Comparison of ENCODE assay signal across 8 cellular contexts in the genomic region with DNA sequence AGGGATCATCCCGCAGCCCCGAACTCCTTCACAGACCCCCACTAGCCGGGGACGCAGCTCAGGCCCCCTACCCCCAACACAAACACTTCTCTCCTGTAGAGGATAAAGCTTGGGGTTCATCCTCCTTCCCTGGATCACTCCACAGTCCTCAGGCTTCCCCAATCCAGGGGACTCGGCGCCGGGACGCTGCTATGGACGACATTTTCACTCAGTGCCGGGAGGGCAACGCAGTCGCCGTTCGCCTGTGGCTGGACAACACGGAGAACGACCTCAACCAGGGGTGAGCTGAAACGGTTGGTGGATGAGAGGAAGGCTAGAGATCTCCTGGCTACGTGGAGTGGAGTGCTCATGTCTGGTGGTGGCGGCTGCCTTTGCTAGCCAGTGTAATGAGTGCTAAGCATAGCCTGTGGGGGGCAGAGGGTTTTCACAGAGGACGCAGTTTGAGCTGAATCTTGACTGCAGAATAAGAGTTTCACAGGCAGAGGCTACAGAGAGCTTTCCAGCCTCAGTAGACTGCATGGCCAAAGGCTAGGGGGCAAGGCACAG. TPM values are rescaled to one million over a fixed set of nuclear protein-coding genes. Genes with fewer than 3 reads are reported as not detected.
DNase-seq lines count a peak whose midpoint lies in the region; ATAC-seq, FAIRE-seq and TF ChIP-seq lines count a peak whose summit lies in the region.

No MANE protein-coding gene starts in this region.

- peak; percentile 85 for FAIRE-seq in GM12878 (lab: Jason Lieb, UNC)

- H3K9me3 Mint-ChIP-seq in T-helper 2 cell treated with Interferon-gamma antibody and Interleukin-4, amounts not matched to agents 5 μg/mL and 100 μg/mL, for 36 hours = no peaks in the 10 kb centered on the region

- SMC1A ChIA-PET in GM12878 (lab: Charles Lee; ENCODE audit: uncharacterized antibody, unreplicated experiment) = interaction anchor here (0.6 to 6.2 kb wide), 19 partner anchors 8 to 225 kb away, joined by 3 to 57 read pairs (median 4); a partner anchor contains a TSS

- peaks cover 40% of the 10 kb centered on the region for H3K36me3 Mint-ChIP-seq in T-helper 2 cell treated with Interferon-gamma antibody and Interleukin-4, amounts not matched to agents 5 μg/mL and 100 μg/mL, for 36 hours (ENCODE audit: low read depth)

- H3K27ac ChIP-seq in HUES6 (ENCODE audit: low read depth, low read length) (peak overlapping the region; percentile 65; the same call in 1 of the 2 replicates), GM12878 (ENCODE audit: control insufficient read depth, insufficient read depth) (peak overlapping the region; percentile 85), iPS DF 6.9 (ENCODE audit: low read length) (no peak overlapping the region), gastrocnemius medialis (peak overlapping the region; percentile 93 to 97 (median 94))

- TF ChIP-seq CTCF in GM12878 (IDR thresholded peaks at IDR 0.05 in 2 of 3, conservative IDR thresholded peaks at IDR 0.05 in 1 of 3; ENCODE audit: control insufficient read depth in 2 of 3, extremely low read depth in 1 of 3, insufficient read depth in 1 of 3, low read depth in 3 of 3, low read length in 3 of 3) (peak; percentile 27 to 62 (median 33); a peak in 3 of 6 replicates), gastrocnemius medialis (IDR thresholded peaks at IDR 0.05 in 4 of 5, conservative IDR thresholded peaks at IDR 0.05 in 1 of 5) (peak in 1 of 5 experiments; percentile 8)

- H3K27me3 ChIP-seq in HUES6 (ENCODE audit: control insufficient read depth, insufficient read depth, low read length) (no peaks in the 10 kb centered on the region), GM12878 (replicated peaks in 1 of 2; ENCODE audit: control insufficient read depth in 2 of 2, insufficient read depth in 2 of 2, low read length in 1 of 2) (no peaks in the 10 kb centered on the region), iPS DF 6.9 (ENCODE audit: control insufficient read depth, insufficient read depth, low read length) (no peaks in the 10 kb centered on the region), gastrocnemius medialis (no peaks in the 10 kb centered on the region)

- H3K79me2 ChIP-seq in GM12878 (ENCODE audit: control insufficient read depth, insufficient read depth, low read length) = peaks cover 82% of the 10 kb centered on the region

- no peaks in the 10 kb centered on the region for H3K27me3 Mint-ChIP-seq in T-helper 2 cell treated with Interferon-gamma antibody and Interleukin-4, amounts not matched to agents 5 μg/mL and 100 μg/mL, for 36 hours (ENCODE audit: low read depth)

- RAD21 ChIA-PET in GM12878 (lab: Charles Lee; ENCODE audit: unreplicated experiment) = interaction anchor here (0.6 to 4.8 kb wide), 13 partner anchors 8 to 322 kb away, joined by 3 to 60 read pairs (median 4); a partner anchor contains a TSS

- POLR2A ChIA-PET in GM12878 (lab: Charles Lee) = interaction anchor here (0.9 to 2.3 kb wide), 9 partner anchors 8 to 214 kb away, joined by 3 to 29 read pairs (median 5); a partner anchor contains a TSS

- no peak overlapping the region for H3K4me3 Mint-ChIP-seq in T-helper 2 cell treated with Interferon-gamma antibody and Interleukin-4, amounts not matched to agents 5 μg/mL and 100 μg/mL, for 36 hours

- no TSS peak for BruUV-seq in GM12878 (replicated peaks; lab: Mats Ljungman, UMichigan)

- TF ChIP-seq RAD21 in GM12878 (IDR thresholded peaks at IDR 0.05; ENCODE audit: insufficient read depth, low read depth, low read length) = peak; percentile 47

- H3K4me3 ChIP-seq in HUES6 (ENCODE audit: low read depth, low read length) (peak overlapping the region; percentile 86), GM12878 (peak overlapping the region; percentile 96), iPS DF 6.9 (ENCODE audit: low read length) (peak overlapping the region; percentile 81), gastrocnemius medialis (peak overlapping the region; percentile 87 to 97 (median 90))

- H3K4me1 ChIP-seq in HUES6 (ENCODE audit: control insufficient read depth, insufficient read depth, low read length) = peaks cover 27% of the 10 kb centered on the region
- H3K4me1 ChIP-seq in GM12878 (ENCODE audit: control insufficient read depth, insufficient read depth, low read length) = peaks cover 25% of the 10 kb centered on the region
- peaks cover 2% of the 10 kb centered on the region; the same call in 1 of the 2 replicates for H3K4me1 ChIP-seq in iPS DF 6.9 (ENCODE audit: control insufficient read depth, insufficient read depth, low read length)
- H3K4me1 ChIP-seq in gastrocnemius medialis = peaks cover 52% of the 10 kb centered on the region in 2 donors

- H3K9ac ChIP-seq in HUES6 (ENCODE audit: low read length) (peak overlapping the region; percentile 96), GM12878 (ENCODE audit: control insufficient read depth, insufficient read depth, low read length) (peak overlapping the region; percentile 91)

- no peak for TF ChIP-seq EP300 in GM12878 (IDR thresholded peaks at IDR 0.05; ENCODE audit: borderline replicate concordance in 1 of 2, control insufficient read depth in 1 of 2, low read depth in 2 of 2, low read length in 2 of 2)

- 1% methylated on average over 20 of the region's 20 CpGs for WGBS in GM12878 (ENCODE audit: insufficient coverage, insufficient replicate concordance, low lambda C conversion rate, missing lambda C conversion rate)
- WGBS in iPS DF 6.9 (ENCODE audit: insufficient coverage, insufficient read length) = no CpG with 5 or more reads among the region's 20 CpGs

- intact Hi-C loops in GM12878 (cut with micrococcal nuclease; ENCODE audit: unreplicated experiment) = loop anchor here (1.0 to 10.0 kb wide), 2 partner anchors 79 to 219 kb away; a partner anchor contains a TSS
- intact Hi-C loops in gastrocnemius medialis (cut with DNase I; ENCODE audit: low total_unique reads) = loop anchor here (5.0 to 10.0 kb wide), 3 partner anchors 122 to 369 kb away; a partner anchor contains a TSS

- no peaks in the 10 kb centered on the region for H4K20me1 ChIP-seq in GM12878 (ENCODE audit: control insufficient read depth, insufficient read depth)

- CTCF ChIA-PET in GM12878 (lab: Yijun Ruan, JAX) = interaction anchor here (0.6 to 2.3 kb wide), 23 partner anchors 9 to 225 kb away, joined by 3 to 48 read pairs (median 5); a partner anchor contains a TSS

- H3K9me3 ChIP-seq in HUES6 (ENCODE audit: control insufficient read depth, insufficient read depth, low read depth, low read length) (no peaks in the 10 kb centered on the region), GM12878 (replicated peaks; ENCODE audit: control insufficient read depth, insufficient read depth, low read length) (no peaks in the 10 kb centered on the region), iPS DF 6.9 (ENCODE audit: control insufficient read depth, insufficient read depth, low read length) (no peaks in the 10 kb centered on the region), gastrocnemius medialis (no peaks in the 10 kb centered on the region)

- ATAC-seq in GM21528 (IDR thresholded peaks at IDR 0.05; ENCODE audit: low FRiP score, unreplicated experiment) (peak; percentile 42), GM12878 (peak; percentile 71), gastrocnemius medialis (peak; percentile 32 to 40)

- H2AFZ ChIP-seq in GM12878 (ENCODE audit: control insufficient read depth, low read depth, low read length) = peak overlapping the region; percentile 85

- DNase-seq in GDM1 (lab: John Stamatoyannopoulos, UW) = peak; percentile 53
- DNase-seq in T-helper 2 cell treated with Interferon-gamma antibody and Interleukin-4, amounts not matched to agents 5 μg/mL and 100 μg/mL, for 36 hours (ENCODE audit: low spot score) = peak; percentile 47
- DNase-seq in GM12878 (ENCODE audit: low read depth, low spot score) = no peak
- DNase-seq in iPS DF 6.9 (ENCODE audit: low read depth, low spot score) = no peak
- no peak for DNase-seq in gastrocnemius medialis
- no peak for DNase-seq in NCI-H1436 (lab: John Stamatoyannopoulos, UW)

- H3K4me1 Mint-ChIP-seq in T-helper 2 cell treated with Interferon-gamma antibody and Interleukin-4, amounts not matched to agents 5 μg/mL and 100 μg/mL, for 36 hours (ENCODE audit: low read depth) = peaks cover 32% of the 10 kb centered on the region

- H3K36me3 ChIP-seq in HUES6 (ENCODE audit: control insufficient read depth, insufficient read depth, low read length) = peaks cover 44% of the 10 kb centered on the region
- H3K36me3 ChIP-seq in GM12878 (ENCODE audit: control insufficient read depth in 2 of 2, insufficient read depth in 2 of 2, low read length in 1 of 2) = peaks cover 15 to 26% of the 10 kb centered on the region in 2 experiments
- H3K36me3 ChIP-seq in iPS DF 6.9 (ENCODE audit: control insufficient read depth, insufficient read depth, low read length) = peaks cover 25% of the 10 kb centered on the region; the same call in 1 of the 2 replicates
- peaks cover 0 to 47% of the 10 kb centered on the region in 2 donors for H3K36me3 ChIP-seq in gastrocnemius medialis

- no peak overlapping the region for H3K27ac Mint-ChIP-seq in T-helper 2 cell treated with Interferon-gamma antibody and Interleukin-4, amounts not matched to agents 5 μg/mL and 100 μg/mL, for 36 hours

- in situ Hi-C loops in GM12878 (cut with MboI) (no loop called here), gastrocnemius medialis (cut with MboI; ENCODE audit: low sequenced_read_pairs in 4 of 4) (loop anchor here in 2 of 4 donors (5.0 to 10.0 kb wide), 3 partner anchors 78 to 129 kb away; a partner anchor contains a TSS)

- peak; percentile 56 for TF ChIP-seq POLR2A in GM12878 (IDR thresholded peaks at IDR 0.05; ENCODE audit: low read depth, low read length)
- no peak for TF ChIP-seq POLR2A in gastrocnemius medialis (IDR thresholded peaks at IDR 0.05)

- peak overlapping the region; percentile 78 for H3K4me2 ChIP-seq in GM12878 (ENCODE audit: control insufficient read depth, insufficient read depth)

RNA-seq across cellular contexts. Expression of a gene that starts 0.6 kb away (rescaled TPM):
- 79.6 and 83.1 TPM in 2 replicates for total RNA-seq in GM12878 (2013; cell fraction: nucleolus; rRNA removed)
- total RNA-seq in GM12878 (2014; rRNA removed) (73.7 and 74.2 TPM in 2 replicates), GM12878 (2014; rRNA removed; fragmentation: Illumina TruSeq; extraction: Trizol) (75.0 and 76.6 TPM in 2 replicates), GM12878 (2021) (90.4 and 90.7 TPM in 2 replicates), gastrocnemius medialis (100 to 1,000 TPM in 1 of 4 donors, 10 to 100 TPM in 3; 48.3 to 113 (median 70.5) TPM)
- polyA plus RNA-seq in GM12878 (2011; ENCODE audit: low read depth) = 64.4 TPM
- polyA plus RNA-seq in GM12878 (2011; rRNA removed) (121 and 163 TPM in 2 replicates), GM12878 (2014; fragmentation: Illumina TruSeq; extraction: Trizol) (108 and 111 TPM in 2 replicates), GM12878 (2014; fragmentation: Nextera tagmentation; extraction: Ambion mirVana) (10 to 100 TPM; 51.8 to 77.8 TPM), GM12878 (2014; rRNA removed) (91.9 and 93.7 TPM in 2 replicates), GM12878 (2016; fragmentation: Nextera tagmentation; extraction: Ambion mirVana) (100 to 1,000 TPM; 105 to 124 TPM)
- polyA plus RNA-seq in GM12878 (2011; cell fraction: cytosol; rRNA removed) = 207 and 217 TPM in 2 replicates
- polyA plus RNA-seq in GM12878 (2011; cell fraction: nucleus; rRNA removed) = 211 and 266 TPM in 2 replicates
- 69.8 and 84.3 TPM in 2 replicates for polyA plus RNA-seq in GM12878 (2012)
- 129 and 149 TPM in 2 replicates for polyA minus RNA-seq in GM12878 (2011; rRNA and poly(A)+ RNA removed)
- polyA minus RNA-seq in GM12878 (2011; cell fraction: cytosol; rRNA and poly(A)+ RNA removed) = 31.7 and 42.2 TPM in 2 replicates
- polyA minus RNA-seq in GM12878 (2011; cell fraction: nucleus; rRNA and poly(A)+ RNA removed) = 47.0 and 71.9 TPM in 2 replicates

RNA-seq across cellular contexts. Expression of a gene that starts 0.7 kb away (rescaled TPM):
- total RNA-seq in GM12878 (2013; cell fraction: nucleolus; rRNA removed) = 40.8 and 45.4 TPM in 2 replicates
- 20.5 and 27.3 TPM in 2 replicates for total RNA-seq in GM12878 (2014; rRNA removed)
- total RNA-seq in GM12878 (2014; rRNA removed; fragmentation: Illumina TruSeq; extraction: Trizol) = 14.2 and 15.4 TPM in 2 replicates
- 26.3 and 27.3 TPM in 2 replicates for total RNA-seq in GM12878 (2021)
- 5.9 TPM for polyA plus RNA-seq in GM12878 (2011; ENCODE audit: low read depth)
- polyA plus RNA-seq in GM12878 (2011; rRNA removed) = 21.7 and 22.5 TPM in 2 replicates
- 14.1 and 16.8 TPM in 2 replicates for polyA plus RNA-seq in GM12878 (2011; cell fraction: cytosol; rRNA removed)
- polyA plus RNA-seq in GM12878 (2011; cell fraction: nucleus; rRNA removed) = 24.1 and 31.9 TPM in 2 replicates
- polyA plus RNA-seq in GM12878 (2012) = 11.1 and 14.3 TPM in 2 replicates
- 21.5 and 26.1 TPM in 2 replicates for polyA plus RNA-seq in GM12878 (2014; fragmentation: Illumina TruSeq; extraction: Trizol)
- 10 to 100 TPM in 1 of 2 experiments, 1 to 10 TPM in 1; 4.7 to 15.8 TPM for polyA plus RNA-seq in GM12878 (2014; fragmentation: Nextera tagmentation; extraction: Ambion mirVana)
- polyA plus RNA-seq in GM12878 (2014; rRNA removed) = 20.6 and 21.8 TPM in 2 replicates
- 10 to 100 TPM; 51.0 to 51.2 TPM for polyA plus RNA-seq in GM12878 (2016; fragmentation: Nextera tagmentation; extraction: Ambion mirVana)
- polyA minus RNA-seq in GM12878 (2011; rRNA and poly(A)+ RNA removed) = 16.2 and 18.1 TPM in 2 replicates
- 3.7 and 6.0 TPM in 2 replicates for polyA minus RNA-seq in GM12878 (2011; cell fraction: cytosol; rRNA and poly(A)+ RNA removed)
- polyA minus RNA-seq in GM12878 (2011; cell fraction: nucleus; rRNA and poly(A)+ RNA removed) = 24.1 and 35.8 TPM in 2 replicates
- total RNA-seq in gastrocnemius medialis = 10 to 100 TPM; 10.9 to 25.7 (median 14.9) TPM

RNA-seq across cellular contexts. Expression of a gene that starts 7.9 kb away (rescaled TPM):
- 12.9 and 13.0 TPM in 2 replicates for total RNA-seq in GM12878 (2013; cell fraction: nucleolus; rRNA removed)
- total RNA-seq in GM12878 (2014; rRNA removed) = 167 and 172 TPM in 2 replicates
- 115 and 120 TPM in 2 replicates for total RNA-seq in GM12878 (2014; rRNA removed; fragmentation: Illumina TruSeq; extraction: Trizol)
- total RNA-seq in GM12878 (2021) = 184 and 192 TPM in 2 replicates
- polyA plus RNA-seq in GM12878 (2011; ENCODE audit: low read depth) = 24.6 TPM
- 88.7 and 152 TPM in 2 replicates for polyA plus RNA-seq in GM12878 (2011; rRNA removed)
- 130 and 152 TPM in 2 replicates for polyA plus RNA-seq in GM12878 (2011; cell fraction: cytosol; rRNA removed)
- 111 and 132 TPM in 2 replicates for polyA plus RNA-seq in GM12878 (2011; cell fraction: nucleus; rRNA removed)
- 202 and 218 TPM in 2 replicates for polyA plus RNA-seq in GM12878 (2012)
- 146 and 159 TPM in 2 replicates for polyA plus RNA-seq in GM12878 (2014; fragmentation: Illumina TruSeq; extraction: Trizol)
- polyA plus RNA-seq in GM12878 (2014; fragmentation: Nextera tagmentation; extraction: Ambion mirVana) = 10 to 100 TPM; 27.2 to 78.9 TPM
- polyA plus RNA-seq in GM12878 (2014; rRNA removed) = 251 and 257 TPM in 2 replicates
- 100 to 1,000 TPM in 1 of 2 experiments, 10 to 100 TPM in 1; 26.7 to 203 TPM for polyA plus RNA-seq in GM12878 (2016; fragmentation: Nextera tagmentation; extraction: Ambion mirVana)
- 40.4 and 53.3 TPM in 2 replicates for polyA minus RNA-seq in GM12878 (2011; rRNA and poly(A)+ RNA removed)
- 18.0 and 36.9 TPM in 2 replicates for polyA minus RNA-seq in GM12878 (2011; cell fraction: cytosol; rRNA and poly(A)+ RNA removed)
- 21.3 and 29.7 TPM in 2 replicates for polyA minus RNA-seq in GM12878 (2011; cell fraction: nucleus; rRNA and poly(A)+ RNA removed)
- 10 to 100 TPM; 49.8 to 77.8 (median 65.7) TPM for total RNA-seq in gastrocnemius medialis

RNA-seq across cellular contexts. Expression of a gene that starts 15.1 kb away (rescaled TPM):
- total RNA-seq in GM12878 (2013; cell fraction: nucleolus; rRNA removed) = 113 and 122 TPM in 2 replicates
- total RNA-seq in GM12878 (2014; rRNA removed) (12.8 and 14.8 TPM in 2 replicates), GM12878 (2014; rRNA removed; fragmentation: Illumina TruSeq; extraction: Trizol) (7.7 and 9.3 TPM in 2 replicates), GM12878 (2021) (35.0 and 49.2 TPM in 2 replicates), gastrocnemius medialis (10 to 100 TPM; 13.9 to 43.4 (median 19.6) TPM)
- polyA plus RNA-seq in GM12878 (2011; ENCODE audit: low read depth) = 79.8 TPM
- polyA plus RNA-seq in GM12878 (2011; rRNA removed) (51.8 and 64.6 TPM in 2 replicates), GM12878 (2014; fragmentation: Illumina TruSeq; extraction: Trizol) (58.9 and 71.1 TPM in 2 replicates), GM12878 (2014; fragmentation: Nextera tagmentation; extraction: Ambion mirVana) (10 to 100 TPM in 1 of 2 experiments, 1 to 10 TPM in 1; 7.5 to 14.4 TPM), GM12878 (2014; rRNA removed) (45.0 and 50.3 TPM in 2 replicates), GM12878 (2016; fragmentation: Nextera tagmentation; extraction: Ambion mirVana) (10 to 100 TPM; 38.0 to 38.6 TPM)
- 41.7 and 60.9 TPM in 2 replicates for polyA plus RNA-seq in GM12878 (2011; cell fraction: cytosol; rRNA removed)
- 249 and 317 TPM in 2 replicates for polyA plus RNA-seq in GM12878 (2011; cell fraction: nucleus; rRNA removed)
- 59.6 and 62.7 TPM in 2 replicates for polyA plus RNA-seq in GM12878 (2012)
- 42.7 and 57.7 TPM in 2 replicates for polyA minus RNA-seq in GM12878 (2011; rRNA and poly(A)+ RNA removed)
- polyA minus RNA-seq in GM12878 (2011; cell fraction: cytosol; rRNA and poly(A)+ RNA removed) = 12.2 and 21.0 TPM in 2 replicates
- polyA minus RNA-seq in GM12878 (2011; cell fraction: nucleus; rRNA and poly(A)+ RNA removed) = 43.4 and 44.5 TPM in 2 replicates

RNA-seq across cellular contexts. Expression of a gene that starts 51.5 kb away (rescaled TPM):
- total RNA-seq in GM12878 (2013; cell fraction: nucleolus; rRNA removed) = 0.56 and 0.92 TPM in 2 replicates
- total RNA-seq in GM12878 (2014; rRNA removed) = 0.34 and 0.38 TPM in 2 replicates
- 0.14 and 0.18 TPM in 2 replicates for total RNA-seq in GM12878 (2014; rRNA removed; fragmentation: Illumina TruSeq; extraction: Trizol)
- 0.56 and 0.64 TPM in 2 replicates for total RNA-seq in GM12878 (2021)
- 0.17 TPM for polyA plus RNA-seq in GM12878 (2011; ENCODE audit: low read depth)
- 0.01 and 0.04 TPM in 2 replicates for polyA plus RNA-seq in GM12878 (2011; rRNA removed)
- polyA plus RNA-seq in GM12878 (2011; cell fraction: cytosol; rRNA removed) = 0.01 and 0.02 TPM in 2 replicates
- polyA plus RNA-seq in GM12878 (2011; cell fraction: nucleus; rRNA removed) = 0.31 and 0.32 TPM in 2 replicates
- 0.51 and 0.58 TPM in 2 replicates for polyA plus RNA-seq in GM12878 (2012)
- 0.02 and 0.22 TPM in 2 replicates for polyA plus RNA-seq in GM12878 (2014; fragmentation: Illumina TruSeq; extraction: Trizol)
- polyA plus RNA-seq in GM12878 (2014; fragmentation: Nextera tagmentation; extraction: Ambion mirVana) = under 1 TPM in 1 of 2 experiments, not detected in 1; 0.02 TPM
- polyA plus RNA-seq in GM12878 (2014; rRNA removed) = 0.47 and 0.66 TPM in 2 replicates
- under 1 TPM; 0.04 to 0.09 TPM for polyA plus RNA-seq in GM12878 (2016; fragmentation: Nextera tagmentation; extraction: Ambion mirVana)
- under 0.01 and 0.10 TPM in 2 replicates for polyA minus RNA-seq in GM12878 (2011; rRNA and poly(A)+ RNA removed)
- polyA minus RNA-seq in GM12878 (2011; cell fraction: cytosol; rRNA and poly(A)+ RNA removed) = 0.10 TPM in 1 of 2 replicates, not detected in the other
- polyA minus RNA-seq in GM12878 (2011; cell fraction: nucleus; rRNA and poly(A)+ RNA removed) = 0.12 and 0.19 TPM in 2 replicates
- total RNA-seq in gastrocnemius medialis = 1 to 10 TPM; 1.5 to 3.8 (median 2.8) TPM

Comparison
In these comparisons a context has a peak if more than half of its experiments do, and no peak if none do; other contexts are left out.
1. DNase-seq: peak in GDM1 (single experiment) and T-helper 2 cell treated with Interferon-gamma antibody and Interleukin-4, amounts not matched to agents 5 μg/mL and 100 μg/mL, for 36 hours (single experiment); none in GM12878 (single experiment), iPS DF 6.9 (single experiment), gastrocnemius medialis (0 of 2) and NCI-H1436 (single experiment).
2. Peak in every context shown above with its lines, with median percentiles within 50 percentile points of each other: ATAC-seq and H3K4me3 ChIP-seq.